In genomic region chr17:79133214-79133613, GRCh38 we compare ENCODE assay signal across 26 cellular contexts.
"Had no signal": no experiment of that assay in that cellular context is flagged by ENCODE, and none has a peak within 500 bp of the region (broad histone marks: within the 10 kb centered on the region; RNA-seq: fewer than 3 reads in every experiment).

No MANE protein-coding gene starts in this region.

- H3K36me3 ChIP-seq: lower lobe of right lung, ovary, prostate gland, stomach, thyroid gland, transverse colon, upper lobe of left lung had no signal

- H3K4me3 ChIP-seq: lower lobe of right lung, ovary, prostate gland, skin epidermis, stomach, testis, thyroid gland, transverse colon, upper lobe of left lung had no signal

- H3K4me1 ChIP-seq: lower lobe of right lung, prostate gland, thyroid gland, transverse colon, upper lobe of left lung had no signal

- ATAC-seq: left cardiac atrium; left lobe of liver; left ventricle myocardium superior; lower lobe of right lung; naive thymus-derived CD8-positive, alpha-beta T cell; right cardiac atrium; sciatic nerve; stimulated activated naive B cell treated with anti-CD40 and anti-IgM and Interleukin-4, amounts not matched to agents 10 μg/mL and 1 μg/mL and 100 μg/mL, for 72 hours; stimulated activated naive CD8-positive, alpha-beta T cell treated with anti-CD3 and anti-CD28 coated beads, Interleukin-15, Interleukin-2, amounts not matched to agents 100 U/mL and 50 U/mL, for 24 hours had no signal

- H3K9me3 ChIP-seq: lower lobe of right lung, ovary, prostate gland, testis, thyroid gland, transverse colon, upper lobe of left lung had no signal

- DNase-seq: hippocampal formation; kidney glomerular epithelial cell; left cardiac atrium; left ventricle myocardium superior; lower lobe of right lung; mammary epithelial cell; mesenchymal stem cell; naive thymus-derived CD8-positive, alpha-beta T cell; ovary; retina; right cardiac atrium; stimulated activated CD4-positive, alpha-beta T cell treated with anti-CD3 and anti-CD28 coated beads, Interleukin-12 subunit alpha, Interleukin-12 subunit beta, amount 100 ng/mL, for 4 hours; stimulated activated CD4-positive, alpha-beta T cell treated with anti-CD3 and anti-CD28 coated beads, Interleukin-15, amount 100 ng/mL, for 24 hours; stimulated activated CD4-positive, alpha-beta T cell treated with anti-CD3 and anti-CD28 coated beads, Interleukin-2, amount 100 ng/mL, for 24 hours; stimulated activated CD4-positive, alpha-beta T cell treated with anti-CD3 and anti-CD28 coated beads, Interleukin-4, amount 100 ng/mL, for 1 hour; stimulated activated naive B cell treated with anti-CD40 and anti-IgM and Interleukin-4, amounts not matched to agents 10 μg/mL and 1 μg/mL and 100 μg/mL, for 72 hours; stimulated activated naive CD8-positive, alpha-beta T cell treated with anti-CD3 and anti-CD28 coated beads, Interleukin-15, Interleukin-2, amounts not matched to agents 100 U/mL and 50 U/mL, for 24 hours; stomach; testis; thyroid gland; transverse colon had no signal

- H3K27me3 ChIP-seq: ovary, testis, thyroid gland, upper lobe of left lung had no signal

- H3K27ac ChIP-seq: lower lobe of right lung, ovary, prostate gland, skin epidermis, stomach, testis, thyroid gland, transverse colon, upper lobe of left lung had no signal
